ENCODE assay signal across 15 cellular contexts in genomic region chr1:85550784-85551516, GRCh38. TPM values are rescaled to one million over a fixed set of nuclear protein-coding genes. Genes with fewer than 3 reads are reported as not detected.
DNase-seq lines count a peak whose midpoint lies in the region; ATAC-seq and TF ChIP-seq lines count a peak whose summit lies in the region.
"Had no signal": no experiment of that assay in that cellular context is flagged by ENCODE, and none has a peak within 500 bp of the region (broad histone marks: within the 10 kb centered on the region; RNA-seq: fewer than 3 reads in every experiment).

No MANE protein-coding gene starts in this region.

- H3K27me3 Mint-ChIP-seq in natural killer cell (ENCODE audit: low read depth in 2 of 2) = peaks cover 1 to 5% of the 10 kb centered on the region in 2 donors
- peaks cover 0 to 16% of the 10 kb centered on the region in 2 donors for H3K27me3 Mint-ChIP-seq in CD8-positive, alpha-beta memory T cell

- H3K36me3 ChIP-seq in MG63 = peaks cover 18% of the 10 kb centered on the region
- H3K36me3 ChIP-seq in psoas muscle (ENCODE audit: insufficient read depth in 1 of 2, low read depth in 1 of 2) = no peaks in the 10 kb centered on the region
- no peaks in the 10 kb centered on the region for H3K36me3 ChIP-seq in Peyer's patch
- H3K36me3 ChIP-seq in CD8-positive, alpha-beta memory T cell (ENCODE audit: insufficient read depth, low read length) = no peaks in the 10 kb centered on the region
- H3K36me3 ChIP-seq: adrenal gland had no signal

- CTCF ChIA-PET in CD8-positive, alpha-beta memory T cell (lab: Charles Lee) = no interaction called here

- intact Hi-C loops in psoas muscle (cut with DNase I) = no loop called here
- intact Hi-C loops in natural killer cell (cut with micrococcal nuclease) = no loop called here

- H3K27ac Mint-ChIP-seq in natural killer cell = no peak overlapping the region
- no peak overlapping the region for H3K27ac Mint-ChIP-seq in CD8-positive, alpha-beta memory T cell
- H3K27ac Mint-ChIP-seq: CD4-positive, CD25-positive, alpha-beta regulatory T cell had no signal

- peak; percentile 12 for DNase-seq in MG63
- DNase-seq in psoas muscle = no peak
- no peak for DNase-seq in natural killer cell
- DNase-seq in Peyer's patch = no peak
- DNase-seq in CD8-positive, alpha-beta memory T cell = no peak
- DNase-seq in NCI-H524 (lab: John Stamatoyannopoulos, UW) = no peak
- DNase-seq: activated CD8-positive, alpha-beta memory T cell treated with anti-CD3 and anti-CD28 coated beads for 24 hours; adrenal gland; CD4-positive, CD25-positive, alpha-beta regulatory T cell; mesendoderm; NCI-H2171; stimulated activated CD4-positive, alpha-beta T cell treated with anti-CD3 and anti-CD28 coated beads, Interleukin-15, amount 100 ng/mL, for 24 hours had no signal

- no peak for TF ChIP-seq POLR2A in Peyer's patch (IDR thresholded peaks at IDR 0.05)

- WGBS in psoas muscle, 3 donors = 74 to 81% (median 79%) methylated on average over 5 of the region's 5 CpGs

- no peak for TF ChIP-seq CTCF in C4-2B (conservative IDR thresholded peaks at IDR 0.05)
- TF ChIP-seq CTCF in psoas muscle (IDR thresholded peaks at IDR 0.05) = no peak
- no peak for TF ChIP-seq CTCF in natural killer cell (IDR thresholded peaks at IDR 0.05)
- no peak for TF ChIP-seq CTCF in Peyer's patch (IDR thresholded peaks at IDR 0.05)

- POLR2A ChIA-PET in CD8-positive, alpha-beta memory T cell (lab: Charles Lee) = no interaction called here

- peaks cover 0 to 7% of the 10 kb centered on the region in 2 donors for H3K9me3 Mint-ChIP-seq in natural killer cell
- no peaks in the 10 kb centered on the region for H3K9me3 Mint-ChIP-seq in CD8-positive, alpha-beta memory T cell
- H3K9me3 Mint-ChIP-seq: CD4-positive, CD25-positive, alpha-beta regulatory T cell had no signal

- H3K4me3 ChIP-seq in MG63 = no peak overlapping the region
- no peak overlapping the region for H3K4me3 ChIP-seq in psoas muscle
- no peak overlapping the region for H3K4me3 ChIP-seq in Peyer's patch
- H3K4me3 ChIP-seq in CD8-positive, alpha-beta memory T cell (ENCODE audit: low read length) = no peak overlapping the region
- H3K4me3 ChIP-seq: adrenal gland, SK-N-MC had no signal

- H3K27me3 ChIP-seq in MG63 (no peaks in the 10 kb centered on the region), psoas muscle (ENCODE audit: insufficient read depth in 3 of 3, low read length in 2 of 3) (no peaks in the 10 kb centered on the region), Peyer's patch (no peaks in the 10 kb centered on the region)
- no peaks in the 10 kb centered on the region for H3K27me3 ChIP-seq in CD8-positive, alpha-beta memory T cell (ENCODE audit: insufficient read depth, low read length, poor library complexity, severe bottlenecking)
- H3K27me3 ChIP-seq: adrenal gland had no signal

- H3K27ac ChIP-seq in C4-2B (peak overlapping the region; percentile 21; the same call in 1 of the 2 replicates), psoas muscle (peak overlapping the region; percentile 21), Peyer's patch (peak overlapping the region in 1 of 4 donors; percentile 14)
- no peak overlapping the region for H3K27ac ChIP-seq in CD8-positive, alpha-beta memory T cell (ENCODE audit: low read depth, low read length)
- H3K27ac ChIP-seq: adrenal gland, SK-N-MC had no signal

- H3K4me1 ChIP-seq in psoas muscle = peaks cover 18% of the 10 kb centered on the region
- H3K4me1 ChIP-seq in Peyer's patch = no peaks in the 10 kb centered on the region
- H3K4me1 ChIP-seq in CD8-positive, alpha-beta memory T cell (ENCODE audit: insufficient read depth, low read length) = no peaks in the 10 kb centered on the region
- H3K4me1 ChIP-seq: adrenal gland had no signal

- no peaks in the 10 kb centered on the region for H3K36me3 Mint-ChIP-seq in natural killer cell
- no peaks in the 10 kb centered on the region for H3K36me3 Mint-ChIP-seq in CD8-positive, alpha-beta memory T cell
- H3K36me3 Mint-ChIP-seq: CD4-positive, CD25-positive, alpha-beta regulatory T cell had no signal

- no peak overlapping the region for H3K4me3 Mint-ChIP-seq in natural killer cell
- no peak overlapping the region for H3K4me3 Mint-ChIP-seq in CD8-positive, alpha-beta memory T cell
- H3K4me3 Mint-ChIP-seq: CD4-positive, CD25-positive, alpha-beta regulatory T cell had no signal

- H3K9me3 ChIP-seq in MG63 = no peaks in the 10 kb centered on the region
- H3K9me3 ChIP-seq in psoas muscle = no peaks in the 10 kb centered on the region
- H3K9me3 ChIP-seq in Peyer's patch = no peaks in the 10 kb centered on the region
- H3K9me3 ChIP-seq in CD8-positive, alpha-beta memory T cell (ENCODE audit: low read length) = no peaks in the 10 kb centered on the region
- H3K9me3 ChIP-seq: adrenal gland had no signal

- H3K4me1 Mint-ChIP-seq in natural killer cell = no peaks in the 10 kb centered on the region
- no peaks in the 10 kb centered on the region for H3K4me1 Mint-ChIP-seq in CD8-positive, alpha-beta memory T cell
- H3K4me1 Mint-ChIP-seq: CD4-positive, CD25-positive, alpha-beta regulatory T cell had no signal

- peak; percentile 88 for ATAC-seq in esophagus mucosa
- ATAC-seq in psoas muscle = no peak
- ATAC-seq in natural killer cell = no peak

RNA-seq across cellular contexts. Expression of gene CCN1, which starts 29.6 kb away (rescaled TPM):
- 171 and 192 TPM in 2 replicates for total RNA-seq in MG63 (2014; rRNA removed; shearing (Covaris generic); ENCODE audit: low replicate concordance)
- 2.5 TPM for total RNA-seq in esophagus mucosa
- total RNA-seq in psoas muscle = 100 to 1,000 TPM in 2 of 4 donors, 10 to 100 TPM in 2; 43.3 to 171 (median 103) TPM
- 10 to 100 TPM in 2 of 3 donors, 1 to 10 TPM in 1; 10.0 to 21.6 (median 20.5) TPM for polyA plus RNA-seq in psoas muscle
- total RNA-seq in natural killer cell = not detected
- total RNA-seq in Peyer's patch = 100 to 1,000 TPM in 1 of 4 donors, 10 to 100 TPM in 1, 1 to 10 TPM in 2; 1.8 to 427 (median 13.4) TPM
- under 1 TPM in 1 of 2 experiments, not detected in 1; 0.09 TPM for total RNA-seq in CD8-positive, alpha-beta memory T cell
- polyA plus RNA-seq in CD8-positive, alpha-beta memory T cell = not detected
- total RNA-seq: CD4-positive, CD25-positive, alpha-beta regulatory T cell had no signal
- polyA plus RNA-seq: CD4-positive, CD25-positive, alpha-beta regulatory T cell had no signal
